In the genomic region with DNA sequence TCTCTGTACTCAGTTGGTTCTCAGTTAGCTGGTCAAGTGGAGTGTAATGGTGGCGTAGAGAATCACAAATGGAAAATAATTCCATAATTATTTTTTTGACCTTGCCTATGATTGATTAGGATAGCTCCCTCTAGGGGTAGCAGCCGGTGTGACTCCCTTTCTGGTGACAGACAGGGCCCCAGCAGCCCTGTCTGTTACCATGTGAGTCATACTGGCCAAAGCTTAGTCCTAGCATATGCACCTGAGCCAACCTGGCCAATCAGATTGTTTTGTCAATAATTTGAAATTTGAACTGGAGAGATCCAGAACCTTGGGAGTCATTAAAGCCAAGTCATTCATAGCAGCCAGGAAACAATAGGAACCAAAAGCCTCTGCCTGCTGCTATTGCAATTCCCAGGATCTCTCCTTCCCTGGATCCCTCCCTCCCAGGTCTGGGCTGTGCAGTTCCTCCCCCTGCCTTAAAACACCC, we compare ENCODE assay signal across 1 cellular context.
TF ChIP-seq lines count a peak whose summit lies in the region.

No MANE protein-coding gene starts in this region.

TF ChIP-seq in IMR-90, 13 proteins besides CTCF, POLR2A, EP300 and RAD21:
- peak; percentile 66; the same call in 1 of the 2 replicates for TF ChIP-seq FOS (IDR thresholded peaks at IDR 0.05; ENCODE audit: low read depth, low read length)
- TF ChIP-seq, protein P1, sequence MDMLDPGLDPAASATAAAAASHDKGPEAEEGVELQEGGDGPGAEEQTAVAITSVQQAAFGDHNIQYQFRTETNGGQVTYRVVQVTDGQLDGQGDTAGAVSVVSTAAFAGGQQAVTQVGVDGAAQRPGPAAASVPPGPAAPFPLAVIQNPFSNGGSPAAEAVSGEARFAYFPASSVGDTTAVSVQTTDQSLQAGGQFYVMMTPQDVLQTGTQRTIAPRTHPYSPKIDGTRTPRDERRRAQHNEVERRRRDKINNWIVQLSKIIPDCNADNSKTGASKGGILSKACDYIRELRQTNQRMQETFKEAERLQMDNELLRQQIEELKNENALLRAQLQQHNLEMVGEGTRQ (IDR thresholded peaks at IDR 0.05; ENCODE audit: low read depth, low read length), result peak; percentile 76
- TF ChIP-seq MAZ (IDR thresholded peaks at IDR 0.05; ENCODE audit: borderline replicate concordance, low read depth, low read length), result peak; percentile 50; the same call in 1 of the 2 replicates
- TF ChIP-seq SMC3 (IDR thresholded peaks at IDR 0.05; ENCODE audit: low read depth, low read length), result peak; percentile 43
- no peak for TF ChIP-seq RCOR1 (IDR thresholded peaks at IDR 0.05; ENCODE audit: insufficient replicate concordance, low read length)
- no peak for TF ChIP-seq BHLHE40 (IDR thresholded peaks at IDR 0.05; ENCODE audit: low read depth, low read length)
